In genomic region chr4:94451669-94452475, GRCh38 we compare ENCODE assay signal across 1 cellular context.
A peak's percentile ranks its signal among the peaks of the same experiment; 100 is the strongest.
TF ChIP-seq lines count a peak whose summit lies in the region.

PDLIM5 (plus strand) TSS chr4:94451942; CDS start chr4:94455289, 3,347 bp downstream.

TF ChIP-seq in HepG2, 621 proteins besides CTCF, POLR2A, EP300 and RAD21 (continued from another document and continues in another):
- TF ChIP-seq DBP (CRISPR knock-in tag; IDR thresholded peaks at IDR 0.05; ENCODE audit: not compliant biosample characterization) (no peak), MAFG (CRISPR knock-in tag; IDR thresholded peaks at IDR 0.05) (no peak), TCF7L2 (IDR thresholded peaks at IDR 0.05; ENCODE audit: low read depth, low read length) (no peak), ZMYM4 (CRISPR knock-in tag; IDR thresholded peaks at IDR 0.05) (peak; percentile 93), ZNF530 (CRISPR knock-in tag; IDR thresholded peaks at IDR 0.05; ENCODE audit: low read depth) (no peak), USF2 (IDR thresholded peaks at IDR 0.05; ENCODE audit: low read depth, low read length) (no peak), USF2 (CRISPR knock-in tag; IDR thresholded peaks at IDR 0.05; ENCODE audit: borderline replicate concordance) (no peak), MTF2 (CRISPR knock-in tag; IDR thresholded peaks at IDR 0.05; ENCODE audit: borderline replicate concordance) (peak; percentile 86; the same call in 1 of the 2 replicates), ZNF883 (CRISPR knock-in tag; IDR thresholded peaks at IDR 0.05; ENCODE audit: not compliant biosample characterization) (peak; percentile 79), ZBTB8A (CRISPR knock-in tag; IDR thresholded peaks at IDR 0.05; ENCODE audit: borderline replicate concordance, low read depth) (no peak), DRAP1 (CRISPR knock-in tag; IDR thresholded peaks at IDR 0.05) (peak; percentile 66), NRL (CRISPR knock-in tag; IDR thresholded peaks at IDR 0.05; ENCODE audit: borderline replicate concordance) (peak; percentile 88), ZFYVE20 (CRISPR knock-in tag; IDR thresholded peaks at IDR 0.05; ENCODE audit: borderline replicate concordance, low read depth) (no peak), EEA1 (CRISPR knock-in tag; IDR thresholded peaks at IDR 0.05; ENCODE audit: borderline replicate concordance) (no peak; the same call in 1 of the 2 replicates), ATM (IDR thresholded peaks at IDR 0.05; ENCODE audit: borderline replicate concordance) (no peak), NFYC (CRISPR knock-in tag; IDR thresholded peaks at IDR 0.05) (no peak), IRX3 (CRISPR knock-in tag; IDR thresholded peaks at IDR 0.05; ENCODE audit: borderline replicate concordance, low read depth) (no peak), MLLT10 (CRISPR knock-in tag; IDR thresholded peaks at IDR 0.05) (no peak), DNMT1 (CRISPR knock-in tag; IDR thresholded peaks at IDR 0.05) (peak; percentile 48; the same call in 1 of the 2 replicates), HDAC2 (CRISPR knock-in tag; IDR thresholded peaks at IDR 0.05) (0 out of 2 replicates have a peak, but pooled peaks have one; percentile 41), PBX2 (CRISPR knock-in tag; IDR thresholded peaks at IDR 0.05) (no peak), ZNF563 (CRISPR knock-in tag; IDR thresholded peaks at IDR 0.05) (peak; percentile 83), MYNN (CRISPR knock-in tag; IDR thresholded peaks at IDR 0.05; ENCODE audit: low read depth) (no peak), MTA1 (CRISPR knock-in tag; IDR thresholded peaks at IDR 0.05; ENCODE audit: borderline replicate concordance) (no peak), GTF2F1 (IDR thresholded peaks at IDR 0.05; ENCODE audit: low read length) (0 out of 2 replicates have a peak, but pooled peaks have one; percentile 57), ARNT2 (CRISPR knock-in tag; IDR thresholded peaks at IDR 0.05; ENCODE audit: low read depth) (peak; percentile 63), MED1 (CRISPR knock-in tag; IDR thresholded peaks at IDR 0.05) (peak; percentile 77), FIP1L1 (IDR thresholded peaks at IDR 0.05; ENCODE audit: borderline replicate concordance, insufficient read depth, low read depth, low read length) (no peak), ZSCAN20 (CRISPR knock-in tag; IDR thresholded peaks at IDR 0.05; ENCODE audit: borderline replicate concordance) (no peak; the same call in 1 of the 2 replicates), TSC22D2 (CRISPR knock-in tag; IDR thresholded peaks at IDR 0.05; ENCODE audit: borderline replicate concordance) (peak; percentile 33; the same call in 1 of the 2 replicates), ZNF614 (CRISPR knock-in tag; IDR thresholded peaks at IDR 0.05; ENCODE audit: borderline replicate concordance) (no peak), ZFP37 (CRISPR knock-in tag; IDR thresholded peaks at IDR 0.05; ENCODE audit: borderline replicate concordance) (no peak), ZNF878 (CRISPR knock-in tag; IDR thresholded peaks at IDR 0.05) (no peak), ZNF558 (CRISPR knock-in tag; IDR thresholded peaks at IDR 0.05; ENCODE audit: borderline replicate concordance) (peak; percentile 86; the same call in 1 of the 2 replicates), ZFAT (CRISPR knock-in tag; conservative IDR thresholded peaks at IDR 0.05) (0 out of 2 replicates have a peak, but pooled peaks have one; percentile 3), SRSF4 (IDR thresholded peaks at IDR 0.05; ENCODE audit: low read depth, low read length, poor library complexity, severe bottlenecking) (no peak), SIX1 (CRISPR knock-in tag; IDR thresholded peaks at IDR 0.05; ENCODE audit: borderline replicate concordance) (no peak), RBM22 (optimal IDR thresholded peaks at IDR 0.05; ENCODE audit: low read length) (no peak), ARID3A (IDR thresholded peaks at IDR 0.05; ENCODE audit: low read depth, low read length) (no peak), TFE3 (CRISPR knock-in tag; IDR thresholded peaks at IDR 0.05) (no peak), SP140L (CRISPR knock-in tag; IDR thresholded peaks at IDR 0.05; ENCODE audit: borderline replicate concordance) (no peak), TBL1XR1 (IDR thresholded peaks at IDR 0.05; ENCODE audit: borderline replicate concordance, low read length, partially characterized antibody) (no peak), SNAPC2 (CRISPR knock-in tag; IDR thresholded peaks at IDR 0.05) (no peak), ELF4 (CRISPR knock-in tag; IDR thresholded peaks at IDR 0.05; ENCODE audit: borderline replicate concordance) (0 out of 2 replicates have a peak, but pooled peaks have one; percentile 60), ESRRA (CRISPR knock-in tag; IDR thresholded peaks at IDR 0.05; ENCODE audit: low read depth) (peak; percentile 50), SALL1 (CRISPR knock-in tag; IDR thresholded peaks at IDR 0.05) (peak; percentile 89), ZNF589 (CRISPR knock-in tag; conservative IDR thresholded peaks at IDR 0.05) (no peak), FOXO1 (CRISPR knock-in tag; IDR thresholded peaks at IDR 0.05) (0 out of 2 replicates have a peak, but pooled peaks have one; percentile 37), TAF15 (IDR thresholded peaks at IDR 0.05; ENCODE audit: low read depth, low read length, poor library complexity, severe bottlenecking) (no peak), ZSCAN22 (CRISPR knock-in tag; IDR thresholded peaks at IDR 0.05) (no peak), FOXK1 (CRISPR knock-in tag; IDR thresholded peaks at IDR 0.05; ENCODE audit: borderline replicate concordance, low read depth) (0 out of 2 replicates have a peak, but pooled peaks have one; percentile 17), THAP11 (CRISPR knock-in tag; IDR thresholded peaks at IDR 0.05) (peak; percentile 66; the same call in 1 of the 2 replicates), ZNF552 (CRISPR knock-in tag; IDR thresholded peaks at IDR 0.05; ENCODE audit: borderline replicate concordance) (no peak; the same call in 1 of the 2 replicates), FUBP1 (CRISPR knock-in tag; IDR thresholded peaks at IDR 0.05; ENCODE audit: borderline replicate concordance) (no peak), ISL2 (CRISPR knock-in tag; IDR thresholded peaks at IDR 0.05) (peak; percentile 67), RCOR2 (CRISPR knock-in tag; IDR thresholded peaks at IDR 0.05) (no peak), ZFP36L2 (CRISPR knock-in tag; IDR thresholded peaks at IDR 0.05) (no peak), SIN3A (IDR thresholded peaks at IDR 0.05; ENCODE audit: borderline replicate concordance, low read depth, low read length) (peak; percentile 63; the same call in 1 of the 2 replicates), TP53 (CRISPR knock-in tag; conservative IDR thresholded peaks at IDR 0.05) (no peak), ZNF761 (CRISPR knock-in tag; conservative IDR thresholded peaks at IDR 0.05) (no peak), SNRNP70 (IDR thresholded peaks at IDR 0.05; ENCODE audit: low read depth, low read length) (no peak), ZEB1 (IDR thresholded peaks at IDR 0.05; ENCODE audit: insufficient replicate concordance, low read depth) (peak; percentile 20), ZFP91 (CRISPR knock-in tag; IDR thresholded peaks at IDR 0.05; ENCODE audit: borderline replicate concordance) (peak; percentile 86)
